Comparison of ENCODE assay signal across 14 cellular contexts in the genomic region with DNA sequence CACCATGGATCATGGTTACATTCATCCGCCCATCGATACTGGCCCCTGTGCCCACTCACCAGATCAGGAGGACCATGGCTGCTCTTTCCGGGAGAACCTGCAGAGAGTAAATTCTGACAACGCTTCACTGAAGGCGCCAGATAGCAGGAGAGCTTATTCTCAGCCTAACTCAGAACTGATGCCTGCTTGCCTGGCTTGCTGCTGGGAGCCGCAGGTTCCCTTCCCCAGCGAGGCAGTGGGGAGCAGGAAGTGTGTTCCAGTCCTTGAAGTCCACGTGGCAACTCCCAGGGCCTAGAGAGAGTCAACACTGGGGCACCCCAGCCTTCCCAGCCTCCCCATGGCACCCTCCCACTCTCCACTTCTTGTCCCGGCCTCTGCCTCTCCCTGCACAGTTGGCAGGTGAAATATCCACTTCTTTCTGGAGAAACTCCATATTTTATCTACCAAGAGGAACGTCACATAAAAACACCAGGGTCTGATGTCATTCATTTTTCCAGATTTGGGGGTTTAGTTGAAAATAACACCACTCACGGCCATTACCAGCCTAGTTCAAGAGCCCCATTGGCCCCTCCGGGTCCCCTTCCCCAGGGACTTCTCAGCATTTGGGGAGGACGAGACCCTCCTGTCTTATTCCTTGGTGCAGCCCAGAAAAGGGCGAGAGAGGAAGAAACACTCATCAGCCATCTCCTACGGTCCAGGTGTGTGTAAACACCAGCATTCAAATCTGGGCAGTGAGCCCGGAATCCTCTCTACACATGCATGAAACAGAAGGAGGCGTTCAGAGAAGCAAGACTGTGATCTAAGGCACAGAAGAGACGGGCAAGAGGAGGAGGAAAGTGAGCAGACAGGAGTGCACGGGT. TPM values are rescaled to one million over a fixed set of nuclear protein-coding genes. Genes with fewer than 3 reads are reported as not detected.
DNase-seq lines count a peak whose midpoint lies in the region; ATAC-seq and TF ChIP-seq lines count a peak whose summit lies in the region.
"Had no signal": no experiment of that assay in that cellular context is flagged by ENCODE, and none has a peak within 500 bp of the region (broad histone marks: within the 10 kb centered on the region; RNA-seq: fewer than 3 reads in every experiment).

No MANE protein-coding gene starts in this region.

- DNase-seq in DMS53 treated with DMSO at 0.1 percent for 48 hours (lab: John Stamatoyannopoulos, UW; ENCODE audit: unreplicated experiment) (peak; percentile 86), NCI-H2107 (lab: John Stamatoyannopoulos, UW) (peak; percentile 17), breast epithelium (ENCODE audit: low spot score in 2 of 2) (peak; percentile 46 to 76), mesendoderm (no peak), dermis blood vessel endothelial cell (no peak)
- no peak for DNase-seq in activated CD4-positive, alpha-beta T cell treated with anti-CD3 and anti-CD28 coated beads for 1 hour
- DNase-seq: activated CD8-positive, alpha-beta memory T cell treated with anti-CD3 and anti-CD28 coated beads, Interleukin-2, amount 10 ng/mL, durations not matched to agents 7 days and 5 days; activated naive CD8-positive, alpha-beta T cell treated with anti-CD3 and anti-CD28 coated beads for 36 hours; T-helper 9 cell had no signal

- WGBS in mesendoderm (ENCODE audit: extremely low coverage, insufficient coverage, low lambda C conversion rate): no CpG with 5 or more reads among the region's 19 CpGs

- H3K23ac ChIP-seq in mesendoderm (ENCODE audit: low read length): peak overlapping the region; percentile 80

- H3K56ac ChIP-seq in mesendoderm (ENCODE audit: low read length): peak overlapping the region; percentile 25

- no peak overlapping the region for H4K5ac ChIP-seq in mesendoderm (ENCODE audit: low read length)

- no peak overlapping the region for H3K9ac ChIP-seq in mesendoderm (ENCODE audit: low read length)

- H3K79me2 ChIP-seq in mesendoderm (ENCODE audit: control insufficient read depth, insufficient read depth, low read length): peaks cover 7% of the 10 kb centered on the region

- intact Hi-C loops in breast epithelium (cut with DNase I; ENCODE audit: low total_unique reads): no loop called here

- H2BK15ac ChIP-seq in mesendoderm (replicated peaks; ENCODE audit: low read depth): no peak overlapping the region

- H4K8ac ChIP-seq in mesendoderm (ENCODE audit: low read depth, low read length): no peak overlapping the region

- no peak for TF ChIP-seq POLR2A in breast epithelium (IDR thresholded peaks at IDR 0.05)

- no peak overlapping the region for H2BK5ac ChIP-seq in mesendoderm (ENCODE audit: low read length)

- H3K4me1 ChIP-seq in breast epithelium (no peaks in the 10 kb centered on the region), mesendoderm (ENCODE audit: control insufficient read depth, low read depth, low read length) (peaks cover 5% of the 10 kb centered on the region)

- H3K18ac ChIP-seq in mesendoderm (ENCODE audit: low read length): no peak overlapping the region

- no peak overlapping the region for H3K4ac ChIP-seq in mesendoderm (ENCODE audit: low read depth, low read length)

- no peak overlapping the region for H2BK120ac ChIP-seq in mesendoderm (ENCODE audit: low read depth, low read length)

- H3K27me3 ChIP-seq in breast epithelium (no peaks in the 10 kb centered on the region), mesendoderm (ENCODE audit: insufficient read depth, low read length, poor library complexity) (no peaks in the 10 kb centered on the region)

- H3K27ac ChIP-seq in breast epithelium (no peak overlapping the region), mesendoderm (ENCODE audit: low read depth, low read length) (no peak overlapping the region)
- H3K27ac ChIP-seq: dorsolateral prefrontal cortex, neutrophil had no signal

- peaks cover 2% of the 10 kb centered on the region for H3K79me1 ChIP-seq in mesendoderm (ENCODE audit: low read length)

- H3K9me3 ChIP-seq in breast epithelium: no peaks in the 10 kb centered on the region
- H3K9me3 ChIP-seq: neutrophil had no signal

- H2AK5ac ChIP-seq in mesendoderm (ENCODE audit: low read length): no peak overlapping the region

- no peak overlapping the region for H3K4me3 ChIP-seq in breast epithelium
- H3K4me3 ChIP-seq in mesendoderm (ENCODE audit: low read length): no peak overlapping the region
- H3K4me3 ChIP-seq: dorsolateral prefrontal cortex had no signal

- no peak for TF ChIP-seq CTCF in breast epithelium (IDR thresholded peaks at IDR 0.05)

- H3K4me2 ChIP-seq in mesendoderm (ENCODE audit: low read length): no peak overlapping the region

- ATAC-seq in GM18909 (IDR thresholded peaks at IDR 0.05; ENCODE audit: poor library complexity, unreplicated experiment) (no peak), HG03280 (IDR thresholded peaks at IDR 0.05; ENCODE audit: unreplicated experiment) (no peak)
- ATAC-seq: activated CD8-positive, alpha-beta memory T cell treated with anti-CD3 and anti-CD28 coated beads, Interleukin-2, amount 10 ng/mL, durations not matched to agents 7 days and 5 days; Panc1 had no signal

- H3K36me3 ChIP-seq in breast epithelium: no peaks in the 10 kb centered on the region
- no peaks in the 10 kb centered on the region for H3K36me3 ChIP-seq in mesendoderm (ENCODE audit: control insufficient read depth, insufficient read depth, low read length)
- H3K36me3 ChIP-seq: neutrophil had no signal

RNA-seq across cellular contexts. Expression of a gene that starts 3.5 kb away (rescaled TPM):
- 100 to 1,000 TPM; 197 to 316 (median 302) TPM for total RNA-seq in breast epithelium
- 142 TPM for polyA plus RNA-seq in mesendoderm (2013, experiment 1 of 2)
- 147 TPM for polyA plus RNA-seq in mesendoderm (2013, experiment 2 of 2)
- total RNA-seq in dermis blood vessel endothelial cell: 877 and 1,390 TPM in 2 replicates

RNA-seq across cellular contexts. Expression of a gene that starts 50.4 kb away (rescaled TPM):
- 100 to 1,000 TPM in 1 of 3 donors, 10 to 100 TPM in 2; 32.4 to 461 (median 68.6) TPM for total RNA-seq in breast epithelium
- polyA plus RNA-seq in mesendoderm (2013, experiment 1 of 2): 0.46 TPM
- 0.42 TPM for polyA plus RNA-seq in mesendoderm (2013, experiment 2 of 2)
- 1.2 and 1.9 TPM in 2 replicates for total RNA-seq in dermis blood vessel endothelial cell
- total RNA-seq: activated CD8-positive, alpha-beta memory T cell treated with anti-CD3 and anti-CD28 coated beads, Interleukin-2, amount 10 ng/mL, durations not matched to agents 7 days and 5 days; activated naive CD8-positive, alpha-beta T cell treated with anti-CD3 and anti-CD28 coated beads for 36 hours had no signal

Comparison
In these comparisons a context has a peak if more than half of its experiments do, and no peak if none do; other contexts are left out.
1. DNase-seq: peak in DMS53 treated with DMSO at 0.1 percent for 48 hours (single experiment), NCI-H2107 (single experiment) and breast epithelium (2 of 2); none in mesendoderm (single experiment), dermis blood vessel endothelial cell (single experiment) and activated CD4-positive, alpha-beta T cell treated with anti-CD3 and anti-CD28 coated beads for 1 hour (single experiment).
2. RNA of a gene that starts 50.4 kb away (total RNA-seq): 32.4 to 461 TPM in breast epithelium; 1.2 to 1.9 TPM in dermis blood vessel endothelial cell; every median in the first group is over 10 times any median in the second.